8 cellular contexts compared by ENCODE assay signal in the genomic region with DNA sequence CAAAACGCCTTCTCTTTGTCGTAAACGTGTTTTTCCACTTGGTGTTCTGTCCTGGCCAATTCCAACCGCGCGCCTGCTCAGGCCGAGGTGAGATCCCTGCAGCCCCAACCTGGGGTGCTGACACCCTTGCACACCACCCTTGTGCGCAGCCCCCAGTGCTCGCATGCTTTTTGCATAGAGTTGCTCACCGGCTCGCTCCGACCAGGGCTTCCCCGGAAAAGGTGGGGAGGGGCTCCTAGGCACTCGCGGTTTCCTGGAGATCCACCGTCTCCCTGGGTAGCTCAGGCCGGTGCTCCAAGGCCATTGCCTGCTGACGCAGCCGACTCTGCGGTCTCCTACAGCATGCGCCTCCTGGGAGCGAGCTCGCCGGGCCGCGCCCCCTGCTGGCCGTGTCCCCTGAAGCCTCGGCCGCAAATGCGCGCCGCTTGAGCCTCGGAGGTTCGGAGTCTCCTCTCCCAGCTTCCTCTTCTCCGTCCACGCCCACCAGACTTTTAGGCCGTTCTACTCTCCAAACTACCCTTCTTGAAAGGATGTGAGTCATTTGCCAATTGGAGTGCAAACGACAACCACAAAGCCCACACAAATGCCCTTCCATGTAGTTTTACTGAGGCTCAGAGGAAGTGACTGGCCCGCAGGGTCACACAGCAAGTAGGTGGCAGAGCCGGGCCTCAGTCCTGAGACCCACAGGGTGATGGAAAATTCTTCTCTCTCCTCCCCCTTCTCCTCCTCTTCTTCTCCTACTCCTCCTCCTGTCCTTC. TPM values are rescaled to one million over a fixed set of nuclear protein-coding genes. Genes with fewer than 3 reads are reported as not detected.
DNase-seq lines count a peak whose midpoint lies in the region; ATAC-seq and TF ChIP-seq lines count a peak whose summit lies in the region.

No MANE protein-coding gene starts in this region.

- H3K4me3 Mint-ChIP-seq in neural progenitor cell, result peak overlapping the region; percentile 76

- H3K79me2 ChIP-seq in neural progenitor cell (ENCODE audit: low read depth), result no peaks in the 10 kb centered on the region

- TF ChIP-seq CTCF in neural progenitor cell (IDR thresholded peaks at IDR 0.05), result peak; percentile 93

- H3K9ac ChIP-seq in neural progenitor cell (no peak overlapping the region), stomach smooth muscle (ENCODE audit: low read length in 2 of 2) (peak overlapping the region; percentile 36 to 64)

- peaks cover 24% of the 10 kb centered on the region for H3K27me3 ChIP-seq in neural progenitor cell
- H3K27me3 ChIP-seq in stomach smooth muscle (ENCODE audit: control insufficient read depth in 1 of 2, insufficient read depth in 2 of 2, low read length in 2 of 2), result peaks cover 0 to 2% of the 10 kb centered on the region in 2 donors

- no peaks in the 10 kb centered on the region for H3K4me1 ChIP-seq in neural progenitor cell
- H3K4me1 ChIP-seq in stomach smooth muscle (ENCODE audit: control insufficient read depth, insufficient read depth, low read length), result peaks cover 6% of the 10 kb centered on the region

- H3K4me3 ChIP-seq in neural progenitor cell, result peak overlapping the region; percentile 40
- peak overlapping the region; percentile 45 to 72 for H3K4me3 ChIP-seq in stomach smooth muscle (ENCODE audit: low read length in 2 of 2)

- no peaks in the 10 kb centered on the region for H4K20me1 ChIP-seq in neural progenitor cell (ENCODE audit: low read depth)

- peaks cover 24% of the 10 kb centered on the region for H3K4me1 Mint-ChIP-seq in neural progenitor cell

- peak; percentile 80 for ATAC-seq in GM21737 (IDR thresholded peaks at IDR 0.05; ENCODE audit: unreplicated experiment)

- H3K4me2 ChIP-seq in neural progenitor cell, result peak overlapping the region; percentile 78

- peak; percentile 100 for DNase-seq in EH (ENCODE audit: low read depth)
- peak; percentile 98 for DNase-seq in KG1 (lab: John Stamatoyannopoulos, UW)
- DNase-seq in SHP77 treated with DMSO at 0.1 percent for 48 hours (lab: John Stamatoyannopoulos, UW), result peak; percentile 37
- DNase-seq in activated gamma-delta T cell treated with Interleukin-2 at 50 U/mL for 16 hours, result peak; percentile 90
- peak; percentile 100 for DNase-seq in foreskin melanocyte
- peak; percentile 88 for DNase-seq in neural progenitor cell (ENCODE audit: low spot score)

- peak overlapping the region; percentile 78 for H3K27ac Mint-ChIP-seq in neural progenitor cell

- H2AFZ ChIP-seq in neural progenitor cell (replicated peaks), result peak overlapping the region; percentile 92

- H3F3A ChIP-seq in neural progenitor cell (ENCODE audit: low read depth), result peaks cover 10% of the 10 kb centered on the region

- H3K36me3 Mint-ChIP-seq in neural progenitor cell, result no peaks in the 10 kb centered on the region

- H3K27me3 Mint-ChIP-seq in neural progenitor cell (ENCODE audit: insufficient read depth, low read depth), result peaks cover 3% of the 10 kb centered on the region

- H3K36me3 ChIP-seq in neural progenitor cell (no peaks in the 10 kb centered on the region), stomach smooth muscle (ENCODE audit: control insufficient read depth in 2 of 2, insufficient read depth in 2 of 2, low read length in 2 of 2) (no peaks in the 10 kb centered on the region)

- H3K27ac ChIP-seq in neural progenitor cell (no peak overlapping the region), stomach smooth muscle (ENCODE audit: low read length) (no peak overlapping the region)

- H3K9me3 ChIP-seq in neural progenitor cell (ENCODE audit: low read depth), result no peaks in the 10 kb centered on the region
- H3K9me3 ChIP-seq in stomach smooth muscle (ENCODE audit: control insufficient read depth in 2 of 2, low read length in 2 of 2), result no peaks in the 10 kb centered on the region

- H3K9me3 Mint-ChIP-seq in neural progenitor cell, result no peaks in the 10 kb centered on the region

RNA-seq across cellular contexts. Expression of a gene that starts 7.2 kb away (rescaled TPM):
- 6.6 and 12.6 TPM in 2 replicates for total RNA-seq in neural progenitor cell (ENCODE audit: low replicate concordance)

RNA-seq across cellular contexts. Expression of a gene that starts 28.9 kb away (rescaled TPM):
- total RNA-seq in neural progenitor cell (ENCODE audit: low replicate concordance), result not detected in 2 replicates

RNA-seq across cellular contexts. Expression of a gene that starts 42.3 kb away (rescaled TPM):
- 226 and 397 TPM in 2 replicates for total RNA-seq in neural progenitor cell (ENCODE audit: low replicate concordance)

RNA-seq across cellular contexts. Expression of a gene that starts 45.6 kb away (rescaled TPM):
- total RNA-seq in neural progenitor cell (ENCODE audit: low replicate concordance), result not detected in 2 replicates

RNA-seq across cellular contexts. Expression of a gene that starts 52.2 kb away (rescaled TPM):
- total RNA-seq in neural progenitor cell (ENCODE audit: low replicate concordance), result 0.12 and 0.24 TPM in 2 replicates

Comparison
In these comparisons a context has a peak if more than half of its experiments do, and no peak if none do; other contexts are left out.
1. DNase-seq: peak in every context shown above with its lines; median percentile 100 in EH; 100 in foreskin melanocyte; 98 in KG1; 90 in activated gamma-delta T cell treated with Interleukin-2 at 50 U/mL for 16 hours; 88 in neural progenitor cell; 37 in SHP77 treated with DMSO at 0.1 percent for 48 hours.